ENCODE assay signal across 1 cellular context in the genomic region with DNA sequence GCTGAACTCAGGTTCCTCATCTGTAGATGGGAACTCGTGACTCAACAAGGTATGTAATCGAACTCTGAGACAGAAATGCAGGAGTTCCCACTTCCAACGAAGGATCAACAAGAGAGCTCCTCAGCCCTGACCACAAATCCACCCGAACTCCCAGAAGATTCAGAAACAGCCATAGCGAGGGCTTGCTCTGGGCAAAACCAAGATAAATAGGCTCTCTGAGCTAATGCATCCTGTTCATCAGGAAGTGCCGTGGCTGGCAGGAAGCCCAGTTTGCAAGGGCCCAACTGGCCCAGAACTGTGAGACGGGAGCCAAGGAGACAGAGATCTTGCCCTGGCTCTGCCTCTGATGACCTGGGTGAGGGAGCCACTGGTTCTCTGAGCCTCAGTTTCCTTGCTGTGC.
TF ChIP-seq lines count a peak whose summit lies in the region.

No MANE protein-coding gene starts in this region.

TF ChIP-seq in GM23338, 12 proteins besides CTCF, POLR2A, EP300 and RAD21 (continued from another document):
- TF ChIP-seq ZNF462 (CRISPR knock-in tag; IDR thresholded peaks at IDR 0.05): no peak
- no peak for TF ChIP-seq NANOG (IDR thresholded peaks at IDR 0.05; ENCODE audit: borderline replicate concordance)
- no peak for TF ChIP-seq EZH2 (IDR thresholded peaks at IDR 0.05; ENCODE audit: low read depth, unreplicated experiment)
- no peak for TF ChIP-seq ZNF331 (CRISPR knock-in tag; IDR thresholded peaks at IDR 0.05; ENCODE audit: low read depth)
- no peak for TF ChIP-seq ZNF114 (CRISPR knock-in tag; IDR thresholded peaks at IDR 0.05)
- no peak for TF ChIP-seq CREB1 (CRISPR knock-in tag; IDR thresholded peaks at IDR 0.05; ENCODE audit: low read depth)
TF ChIP-seq in GM23338: peak in this region for 0.
